Comparison of ENCODE assay signal across 8 cellular contexts in genomic region chr2:24360050-24360962, GRCh38. TPM values are rescaled to one million over a fixed set of nuclear protein-coding genes. Genes with fewer than 3 reads are reported as not detected.
DNase-seq lines count a peak whose midpoint lies in the region; ATAC-seq and TF ChIP-seq lines count a peak whose summit lies in the region.

TSS of gene ITSN2 (minus strand) at chr2:24360536. CDS start at chr2:24328082, 32,454 bp downstream.

- peak within 1 kb of the TSS; percentile 87 to 99 for H3K9ac ChIP-seq in colonic mucosa (ENCODE audit: low read depth in 2 of 2, low read length in 2 of 2)

- intact Hi-C loops in colonic mucosa (cut with DNase I): no loop called here
- intact Hi-C loops in left colon (cut with DNase I, micrococcal nuclease): no loop called here

- DNase-seq in AG09319 (ENCODE audit: extremely low read depth, low read depth): peak; percentile 18
- DNase-seq in NCI-H446 treated with DMSO at 0.1 percent for 48 hours (lab: John Stamatoyannopoulos, UW): peak; percentile 15
- DNase-seq in activated CD4-positive, alpha-beta T cell treated with anti-CD3 and anti-CD28 coated beads for 48 hours: peak; percentile 87
- peak; percentile 83 for DNase-seq in colonic mucosa
- DNase-seq in left colon: peak; percentile 80 to 90
- DNase-seq in stimulated activated CD4-positive, alpha-beta T cell treated with anti-CD3 and anti-CD28 coated beads, Interleukin-1b, Interleukin-23, amount 100 ng/mL, for 48 hours: peak; percentile 81

- H3K27me3 ChIP-seq in colonic mucosa: no peaks in the 10 kb centered on the region

- peak within 1 kb of the TSS; percentile 81 for H3K4me3 ChIP-seq in colonic mucosa

- ATAC-seq in GM18873 (IDR thresholded peaks at IDR 0.05; ENCODE audit: low FRiP score, unreplicated experiment) (peak; percentile 65), HG03108 (IDR thresholded peaks at IDR 0.05; ENCODE audit: unreplicated experiment) (peak; percentile 67), left colon (peak; percentile 89)

- no peaks in the 10 kb centered on the region for H3K4me1 ChIP-seq in colonic mucosa

- no peaks in the 10 kb centered on the region for H3K9me3 ChIP-seq in colonic mucosa

- no peak for TF ChIP-seq CTCF in AG09319 (IDR thresholded peaks at IDR 0.05; ENCODE audit: low read depth, low read length)
- no peak for TF ChIP-seq CTCF in colonic mucosa (IDR thresholded peaks at IDR 0.05)

- H3K36me3 ChIP-seq in colonic mucosa: no peaks in the 10 kb centered on the region

- H3K27ac ChIP-seq in colonic mucosa: peak within 1 kb of the TSS; percentile 86

RNA-seq across cellular contexts. Expression of gene ITSN2, which starts in this region (rescaled TPM):
- total RNA-seq in colonic mucosa (10 to 100 TPM; 38.2 to 38.5 TPM), left colon (10 to 100 TPM; 52.6 to 54.6 TPM)

Comparison
In these comparisons a context has a peak if more than half of its experiments do, and no peak if none do; other contexts are left out.
1. Peak in every context shown above with its lines: DNase-seq, ATAC-seq, H3K4me3 ChIP-seq and H3K27ac ChIP-seq.
2. DNase-seq: peak in every context shown above with its lines; median percentile 87 in activated CD4-positive, alpha-beta T cell treated with anti-CD3 and anti-CD28 coated beads for 48 hours; 85 in left colon; 83 in colonic mucosa; 81 in stimulated activated CD4-positive, alpha-beta T cell treated with anti-CD3 and anti-CD28 coated beads, Interleukin-1b, Interleukin-23, amount 100 ng/mL, for 48 hours; 18 in AG09319; 15 in NCI-H446 treated with DMSO at 0.1 percent for 48 hours.